ENCODE assay signal across 1 cellular context in genomic region chr13:50357136-50357535, GRCh38.
TF ChIP-seq lines count a peak whose summit lies in the region.

No MANE protein-coding gene starts in this region.

TF ChIP-seq in SK-N-SH, 30 proteins besides CTCF, POLR2A, EP300 and RAD21 (continued from another document):
- TF ChIP-seq REST (IDR thresholded peaks at IDR 0.05; ENCODE audit: low read depth, low read length) (no peak), CHD2 (IDR thresholded peaks at IDR 0.05; ENCODE audit: low read length, partially characterized antibody) (no peak), TCF12 (IDR thresholded peaks at IDR 0.05) (no peak)
